ENCODE assay signal across 14 cellular contexts in the genomic region with DNA sequence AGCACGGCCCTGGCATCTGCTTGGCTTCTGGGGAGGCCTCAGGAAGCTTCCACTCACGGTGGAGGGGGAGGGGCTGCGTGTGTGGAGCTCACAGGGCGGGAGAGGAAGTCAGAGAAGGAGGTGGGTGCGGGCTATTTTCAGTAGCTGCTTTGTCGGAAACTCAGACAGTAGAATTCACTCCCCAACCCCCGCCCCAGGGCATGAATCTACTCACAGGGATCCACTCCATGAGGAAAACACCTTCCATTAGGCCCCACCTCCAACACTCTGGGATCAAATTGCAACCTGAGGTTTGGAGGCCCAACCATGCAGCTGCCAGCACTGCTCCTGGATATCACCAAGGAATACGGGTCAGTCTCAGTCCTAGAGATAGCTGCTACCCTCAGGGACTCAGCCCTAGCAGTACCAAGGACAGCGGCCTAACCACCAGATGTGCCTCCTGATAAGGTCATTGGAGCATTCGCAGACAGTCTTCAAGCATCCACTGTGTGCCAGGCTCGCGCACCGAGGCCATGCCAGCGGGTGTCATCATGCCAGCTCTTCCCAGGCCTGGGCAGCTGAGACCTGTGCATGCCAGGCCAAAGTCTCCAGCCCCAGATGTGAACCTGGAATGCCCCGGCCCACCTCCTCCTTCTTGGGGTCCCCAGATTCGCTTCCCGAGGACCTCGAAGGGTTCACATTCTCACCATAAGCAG.
DNase-seq lines count a peak whose midpoint lies in the region; ATAC-seq, FAIRE-seq and TF ChIP-seq lines count a peak whose summit lies in the region.
"Had no signal": no experiment of that assay in that cellular context is flagged by ENCODE, and none has a peak within 500 bp of the region (broad histone marks: within the 10 kb centered on the region; RNA-seq: fewer than 3 reads in every experiment).

No MANE protein-coding gene starts in this region.

- DNase-seq in EL = peak; percentile 18
- peak; percentile 8 to 30 for DNase-seq in Kasumi-1 (lab: John Stamatoyannopoulos, UW)
- DNase-seq in GM12878 (ENCODE audit: low read depth, low spot score) = no peak
- peak; percentile 87 for DNase-seq in mesendoderm
- DNase-seq in GM13976 (ENCODE audit: low spot score) = no peak
- DNase-seq in NCI-H187 (lab: John Stamatoyannopoulos, UW) = no peak
- DNase-seq: activated CD4-positive, alpha-beta memory T cell treated with anti-CD3 and anti-CD28 coated beads, Interleukin-2, amount 10 ng/mL, durations not matched to agents 7 days and 5 days; heart left ventricle; stimulated activated naive CD4-positive, alpha-beta T cell treated with Interleukin-2 at 50 U/mL for 16 hours; T-helper 1 cell had no signal

- no peaks in the 10 kb centered on the region for H3K9me3 ChIP-seq in GM12878 (replicated peaks; ENCODE audit: control insufficient read depth, insufficient read depth, low read length)
- H3K9me3 ChIP-seq: heart left ventricle had no signal

- CTCF ChIA-PET in GM12878 (lab: Yijun Ruan, JAX) = no interaction called here

- H3K4me3 ChIP-seq in GM12878 (no peak overlapping the region), mesendoderm (ENCODE audit: low read length) (no peak overlapping the region)
- H3K4me3 ChIP-seq: dorsolateral prefrontal cortex, heart left ventricle had no signal

- no peaks in the 10 kb centered on the region for H3K79me1 ChIP-seq in mesendoderm (ENCODE audit: low read length)

- TF ChIP-seq CTCF in GM12878 (IDR thresholded peaks at IDR 0.05 in 2 of 3, conservative IDR thresholded peaks at IDR 0.05 in 1 of 3; ENCODE audit: control insufficient read depth in 2 of 3, extremely low read depth in 1 of 3, insufficient read depth in 1 of 3, low read depth in 3 of 3, low read length in 3 of 3) (no peak), GM13976 (IDR thresholded peaks at IDR 0.05; ENCODE audit: borderline replicate concordance, control extremely low read depth, extremely low read depth, insufficient read depth, missing control alignments) (no peak)

- H3K79me2 ChIP-seq in GM12878 (ENCODE audit: control insufficient read depth, insufficient read depth, low read length) (no peaks in the 10 kb centered on the region), mesendoderm (ENCODE audit: control insufficient read depth, insufficient read depth, low read length) (no peaks in the 10 kb centered on the region)

- no peak overlapping the region for H3K4me2 ChIP-seq in GM12878 (ENCODE audit: control insufficient read depth, insufficient read depth)
- no peak overlapping the region for H3K4me2 ChIP-seq in mesendoderm (ENCODE audit: low read length)

- intact Hi-C loops in GM12878 (cut with micrococcal nuclease; ENCODE audit: unreplicated experiment) = no loop called here

- ATAC-seq in GM12878 (no peak), HG03354 (IDR thresholded peaks at IDR 0.05; ENCODE audit: poor library complexity, severe bottlenecking, unreplicated experiment) (no peak)
- ATAC-seq: heart left ventricle had no signal

- no peaks in the 10 kb centered on the region for H3K36me3 ChIP-seq in GM12878 (ENCODE audit: control insufficient read depth in 2 of 2, insufficient read depth in 2 of 2, low read length in 1 of 2)
- H3K36me3 ChIP-seq in mesendoderm (ENCODE audit: control insufficient read depth, insufficient read depth, low read length) = no peaks in the 10 kb centered on the region
- H3K36me3 ChIP-seq: heart left ventricle had no signal

- no peak overlapping the region for H3K4ac ChIP-seq in mesendoderm (ENCODE audit: low read depth, low read length)

- SMC1A ChIA-PET in GM12878 (lab: Charles Lee; ENCODE audit: uncharacterized antibody, unreplicated experiment) = no interaction called here

- H4K5ac ChIP-seq in mesendoderm (ENCODE audit: low read length) = no peak overlapping the region

- H4K8ac ChIP-seq in mesendoderm (ENCODE audit: low read depth, low read length) = no peak overlapping the region

- H3K9ac ChIP-seq in GM12878 (ENCODE audit: control insufficient read depth, insufficient read depth, low read length) (no peak overlapping the region), mesendoderm (ENCODE audit: low read length) (no peak overlapping the region)

- 31% methylated on average over 17 of the region's 18 CpGs for WGBS in GM12878 (ENCODE audit: insufficient coverage, insufficient replicate concordance, low lambda C conversion rate, missing lambda C conversion rate)
- no CpG with 5 or more reads among the region's 18 CpGs for WGBS in mesendoderm (ENCODE audit: extremely low coverage, insufficient coverage, low lambda C conversion rate)

- no peak overlapping the region for H3K56ac ChIP-seq in mesendoderm (ENCODE audit: low read length)

- no peak overlapping the region for H3K23ac ChIP-seq in mesendoderm (ENCODE audit: low read length)

- TF ChIP-seq EP300 in GM12878 (IDR thresholded peaks at IDR 0.05; ENCODE audit: borderline replicate concordance in 1 of 2, control insufficient read depth in 1 of 2, low read depth in 2 of 2, low read length in 2 of 2) = no peak

- POLR2A ChIA-PET in GM12878 (lab: Charles Lee) = no interaction called here

- H2AFZ ChIP-seq in GM12878 (ENCODE audit: control insufficient read depth, low read depth, low read length) = no peak overlapping the region

- no peak overlapping the region for H2AK5ac ChIP-seq in mesendoderm (ENCODE audit: low read length)

- RAD21 ChIA-PET in GM12878 (lab: Charles Lee; ENCODE audit: unreplicated experiment) = no interaction called here

- H4K20me1 ChIP-seq in GM12878 (ENCODE audit: control insufficient read depth, insufficient read depth) = no peaks in the 10 kb centered on the region

- no peak overlapping the region for H2BK15ac ChIP-seq in mesendoderm (replicated peaks; ENCODE audit: low read depth)

- no peak overlapping the region for H3K18ac ChIP-seq in mesendoderm (ENCODE audit: low read length)

- H3K27ac ChIP-seq in GM12878 (ENCODE audit: control insufficient read depth, insufficient read depth) = no peak overlapping the region
- H3K27ac ChIP-seq in mesendoderm (ENCODE audit: low read depth, low read length) = no peak overlapping the region
- H3K27ac ChIP-seq: dorsolateral prefrontal cortex, heart left ventricle, HL-60 had no signal

- TF ChIP-seq POLR2A in GM12878 (IDR thresholded peaks at IDR 0.05; ENCODE audit: low read depth, low read length) = no peak

- FAIRE-seq in GM12878 (lab: Jason Lieb, UNC) = no peak
- FAIRE-seq: D721Med had no signal

- in situ Hi-C loops in GM12878 (cut with MboI) (no loop called here), GM13976 (cut with MboI; ENCODE audit: low sequenced_read_pairs, unreplicated experiment) (no loop called here)

- H3K4me1 ChIP-seq in GM12878 (ENCODE audit: control insufficient read depth, insufficient read depth, low read length) (no peaks in the 10 kb centered on the region), mesendoderm (ENCODE audit: control insufficient read depth, low read depth, low read length) (peaks cover 4% of the 10 kb centered on the region)

- no TSS peak for BruUV-seq in GM12878 (replicated peaks; lab: Mats Ljungman, UMichigan)

- H3K27me3 ChIP-seq in GM12878 (replicated peaks in 1 of 2; ENCODE audit: control insufficient read depth in 2 of 2, insufficient read depth in 2 of 2, low read length in 1 of 2) (peaks cover 0 to 4% of the 10 kb centered on the region in 2 experiments; a peak in 2 of 4 replicates), mesendoderm (ENCODE audit: insufficient read depth, low read length, poor library complexity) (no peaks in the 10 kb centered on the region)

- no peak overlapping the region for H2BK120ac ChIP-seq in mesendoderm (ENCODE audit: low read depth, low read length)

- TF ChIP-seq RAD21 in GM12878 (IDR thresholded peaks at IDR 0.05; ENCODE audit: insufficient read depth, low read depth, low read length) = no peak

- H2BK5ac ChIP-seq in mesendoderm (ENCODE audit: low read length) = no peak overlapping the region

TF ChIP-seq in GM12878, 131 proteins besides CTCF, POLR2A, EP300 and RAD21:
- TF ChIP-seq, protein P1, sequence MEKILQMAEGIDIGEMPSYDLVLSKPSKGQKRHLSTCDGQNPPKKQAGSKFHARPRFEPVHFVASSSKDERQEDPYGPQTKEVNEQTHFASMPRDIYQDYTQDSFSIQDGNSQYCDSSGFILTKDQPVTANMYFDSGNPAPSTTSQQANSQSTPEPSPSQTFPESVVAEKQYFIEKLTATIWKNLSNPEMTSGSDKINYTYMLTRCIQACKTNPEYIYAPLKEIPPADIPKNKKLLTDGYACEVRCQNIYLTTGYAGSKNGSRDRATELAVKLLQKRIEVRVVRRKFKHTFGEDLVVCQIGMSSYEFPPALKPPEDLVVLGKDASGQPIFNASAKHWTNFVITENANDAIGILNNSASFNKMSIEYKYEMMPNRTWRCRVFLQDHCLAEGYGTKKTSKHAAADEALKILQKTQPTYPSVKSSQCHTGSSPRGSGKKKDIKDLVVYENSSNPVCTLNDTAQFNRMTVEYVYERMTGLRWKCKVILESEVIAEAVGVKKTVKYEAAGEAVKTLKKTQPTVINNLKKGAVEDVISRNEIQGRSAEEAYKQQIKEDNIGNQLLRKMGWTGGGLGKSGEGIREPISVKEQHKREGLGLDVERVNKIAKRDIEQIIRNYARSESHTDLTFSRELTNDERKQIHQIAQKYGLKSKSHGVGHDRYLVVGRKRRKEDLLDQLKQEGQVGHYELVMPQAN (conservative IDR thresholded peaks at IDR 0.05) = no peak
- no peak for TF ChIP-seq SUPT20H (IDR thresholded peaks at IDR 0.05; ENCODE audit: borderline replicate concordance, control insufficient read depth, low read depth, low read length)
- TF ChIP-seq, protein P2, sequence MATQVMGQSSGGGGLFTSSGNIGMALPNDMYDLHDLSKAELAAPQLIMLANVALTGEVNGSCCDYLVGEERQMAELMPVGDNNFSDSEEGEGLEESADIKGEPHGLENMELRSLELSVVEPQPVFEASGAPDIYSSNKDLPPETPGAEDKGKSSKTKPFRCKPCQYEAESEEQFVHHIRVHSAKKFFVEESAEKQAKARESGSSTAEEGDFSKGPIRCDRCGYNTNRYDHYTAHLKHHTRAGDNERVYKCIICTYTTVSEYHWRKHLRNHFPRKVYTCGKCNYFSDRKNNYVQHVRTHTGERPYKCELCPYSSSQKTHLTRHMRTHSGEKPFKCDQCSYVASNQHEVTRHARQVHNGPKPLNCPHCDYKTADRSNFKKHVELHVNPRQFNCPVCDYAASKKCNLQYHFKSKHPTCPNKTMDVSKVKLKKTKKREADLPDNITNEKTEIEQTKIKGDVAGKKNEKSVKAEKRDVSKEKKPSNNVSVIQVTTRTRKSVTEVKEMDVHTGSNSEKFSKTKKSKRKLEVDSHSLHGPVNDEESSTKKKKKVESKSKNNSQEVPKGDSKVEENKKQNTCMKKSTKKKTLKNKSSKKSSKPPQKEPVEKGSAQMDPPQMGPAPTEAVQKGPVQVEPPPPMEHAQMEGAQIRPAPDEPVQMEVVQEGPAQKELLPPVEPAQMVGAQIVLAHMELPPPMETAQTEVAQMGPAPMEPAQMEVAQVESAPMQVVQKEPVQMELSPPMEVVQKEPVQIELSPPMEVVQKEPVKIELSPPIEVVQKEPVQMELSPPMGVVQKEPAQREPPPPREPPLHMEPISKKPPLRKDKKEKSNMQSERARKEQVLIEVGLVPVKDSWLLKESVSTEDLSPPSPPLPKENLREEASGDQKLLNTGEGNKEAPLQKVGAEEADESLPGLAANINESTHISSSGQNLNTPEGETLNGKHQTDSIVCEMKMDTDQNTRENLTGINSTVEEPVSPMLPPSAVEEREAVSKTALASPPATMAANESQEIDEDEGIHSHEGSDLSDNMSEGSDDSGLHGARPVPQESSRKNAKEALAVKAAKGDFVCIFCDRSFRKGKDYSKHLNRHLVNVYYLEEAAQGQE (IDR thresholded peaks at IDR 0.05; ENCODE audit: low read depth, low read length) = peak; percentile 74

Comparison
In these comparisons a context has a peak if more than half of its experiments do, and no peak if none do; other contexts are left out.
1. DNase-seq: peak in EL (single experiment), Kasumi-1 (2 of 2) and mesendoderm (single experiment); none in GM12878 (single experiment), GM13976 (single experiment) and NCI-H187 (0 of 2).